ENCODE assay signal across 22 cellular contexts in genomic region chr11:65584102-65584501, GRCh38. TPM values are rescaled to one million over a fixed set of nuclear protein-coding genes. Genes with fewer than 3 reads are reported as not detected.
DNase-seq lines count a peak whose midpoint lies in the region; ATAC-seq and TF ChIP-seq lines count a peak whose summit lies in the region.
"Had no signal": no experiment of that assay in that cellular context is flagged by ENCODE, and none has a peak within 500 bp of the region (broad histone marks: within the 10 kb centered on the region; RNA-seq: fewer than 3 reads in every experiment).

No MANE protein-coding gene starts in this region.

- H3K79me2 ChIP-seq in OCI-LY7 (ENCODE audit: insufficient read depth, low read depth, low read length): no peaks in the 10 kb centered on the region

- H3K4me3 Mint-ChIP-seq in activated naive CD8-positive, alpha-beta T cell treated with anti-CD3 and anti-CD28 coated beads, Interleukin-2, amount 10 ng/mL, durations not matched to agents 7 days and 5 days: no peak overlapping the region
- H3K4me3 Mint-ChIP-seq in activated naive CD8-positive, alpha-beta T cell treated with anti-CD3 and anti-CD28 coated beads, Interleukin-2, amount 50 U/mL, for 24 hours: no peak overlapping the region
- peak overlapping the region in 4 of 5 experiments; percentile 32 to 71 (median 54) for H3K4me3 Mint-ChIP-seq in brain
- H3K4me3 Mint-ChIP-seq in type B pancreatic cell: peak overlapping the region; percentile 45
- H3K4me3 Mint-ChIP-seq: activated naive CD8-positive, alpha-beta T cell; CD4-positive, alpha-beta memory T cell had no signal

- no peaks in the 10 kb centered on the region for H3K9me3 Mint-ChIP-seq in activated naive CD8-positive, alpha-beta T cell treated with anti-CD3 and anti-CD28 coated beads, Interleukin-2, amount 10 ng/mL, durations not matched to agents 7 days and 5 days
- no peaks in the 10 kb centered on the region for H3K9me3 Mint-ChIP-seq in activated naive CD8-positive, alpha-beta T cell treated with anti-CD3 and anti-CD28 coated beads, Interleukin-2, amount 50 U/mL, for 24 hours
- H3K9me3 Mint-ChIP-seq in brain (peaks cover 0 to 2% (median 0%) of the 10 kb centered on the region in 5 experiments), type B pancreatic cell (no peaks in the 10 kb centered on the region)
- H3K9me3 Mint-ChIP-seq: CD4-positive, alpha-beta memory T cell had no signal

- no peak for DNase-seq in activated naive CD8-positive, alpha-beta T cell treated with anti-CD3 and anti-CD28 coated beads, Interleukin-2, amount 10 ng/mL, durations not matched to agents 7 days and 5 days
- DNase-seq in activated naive CD8-positive, alpha-beta T cell treated with anti-CD3 and anti-CD28 coated beads, Interleukin-2, amount 50 U/mL, for 24 hours: no peak
- DNase-seq in neuronal stem cell (ENCODE audit: low spot score) (no peak), type B pancreatic cell (ENCODE audit: extremely low spot score, unreplicated experiment) (no peak), OCI-LY7 (ENCODE audit: low spot score) (no peak), NCI-H748 treated with DMSO at 0.1 percent for 48 hours (lab: John Stamatoyannopoulos, UW) (no peak)
- DNase-seq: activated CD4-positive, alpha-beta T cell treated with anti-CD3 and anti-CD28 coated beads, Interleukin-2, amount 50 U/mL, for 48 hours; CD4-positive, alpha-beta memory T cell; DMS79 treated with DMSO at 0.1 percent for 48 hours; GOT3; left ventricle myocardium inferior; NCI-H187 treated with DMSO at 0.1 percent for 48 hours; PC-9; stimulated activated CD8-positive, alpha-beta memory T cell treated with anti-CD3 and anti-CD28 coated beads, Interleukin-4, amount 100 ng/mL, for 48 hours had no signal

- H3K79me1 ChIP-seq in neuronal stem cell (ENCODE audit: low read depth, low read length): no peaks in the 10 kb centered on the region

- no TSS peak for BruUV-seq in OCI-LY7 (replicated peaks; lab: Mats Ljungman, UMichigan)

- H3K18ac ChIP-seq in neuronal stem cell (ENCODE audit: low read length): peak overlapping the region; percentile 81

- peak overlapping the region; percentile 60 for H2BK12ac ChIP-seq in neuronal stem cell (ENCODE audit: low read length)

- peak overlapping the region; percentile 65 for H2BK15ac ChIP-seq in neuronal stem cell (ENCODE audit: low read length)

- H2BK5ac ChIP-seq in neuronal stem cell (ENCODE audit: low read length): peak overlapping the region; percentile 2

- H4K20me1 ChIP-seq in OCI-LY7 (ENCODE audit: insufficient read depth, low read length): no peaks in the 10 kb centered on the region

- H3K14ac ChIP-seq in neuronal stem cell (ENCODE audit: low read length): no peak overlapping the region

- peak overlapping the region; percentile 89 for H3K9ac ChIP-seq in neuronal stem cell (ENCODE audit: low read depth, low read length, poor library complexity)

- H3K4me3 ChIP-seq in neuronal stem cell (ENCODE audit: low read length in 2 of 2) (peak overlapping the region in 1 of 2 donors; percentile 31), OCI-LY7 (ENCODE audit: low read depth, low read length, poor library complexity, severe bottlenecking) (no peak overlapping the region)
- H3K4me3 ChIP-seq: breast epithelium, coronary artery, left ventricle myocardium inferior, PC-9, right atrium auricular region had no signal

- H3K9me2 ChIP-seq in OCI-LY7 (ENCODE audit: insufficient read depth, low read length): no peaks in the 10 kb centered on the region

- no peaks in the 10 kb centered on the region for H3K9me3 ChIP-seq in neuronal stem cell (replicated peaks in 1 of 2; ENCODE audit: control insufficient read depth in 2 of 2, insufficient read depth in 1 of 2, low read depth in 1 of 2, low read length in 2 of 2)
- no peaks in the 10 kb centered on the region for H3K9me3 ChIP-seq in OCI-LY7 (ENCODE audit: low read length)
- H3K9me3 ChIP-seq: breast epithelium, left ventricle myocardium inferior, right atrium auricular region, testis had no signal

- no peak overlapping the region for H3K4ac ChIP-seq in neuronal stem cell (ENCODE audit: low read length)

- no peak for TF ChIP-seq CTCF in brain (conservative IDR thresholded peaks at IDR 0.05)
- TF ChIP-seq CTCF in type B pancreatic cell (conservative IDR thresholded peaks at IDR 0.05): no peak
- TF ChIP-seq CTCF in OCI-LY7 (conservative IDR thresholded peaks at IDR 0.05; ENCODE audit: low read length): no peak

- H3K4me2 ChIP-seq in neuronal stem cell (ENCODE audit: insufficient read depth, low read length, poor library complexity, severe bottlenecking): no peak overlapping the region
- no peak overlapping the region for H3K4me2 ChIP-seq in OCI-LY7 (ENCODE audit: low read length)
- H3K4me2 ChIP-seq: PC-9 had no signal

- ATAC-seq in activated naive CD8-positive, alpha-beta T cell treated with anti-CD3 and anti-CD28 coated beads, Interleukin-2, amount 10 ng/mL, durations not matched to agents 7 days and 5 days (ENCODE audit: low read depth): no peak
- ATAC-seq in activated naive CD8-positive, alpha-beta T cell treated with anti-CD3 and anti-CD28 coated beads, Interleukin-2, amount 50 U/mL, for 24 hours: no peak
- no peak for ATAC-seq in GM19467 (IDR thresholded peaks at IDR 0.05; ENCODE audit: unreplicated experiment)

- intact Hi-C loops in OCI-LY7 (cut with micrococcal nuclease; ENCODE audit: unreplicated experiment): no loop called here

- H3K27me3 Mint-ChIP-seq in activated naive CD8-positive, alpha-beta T cell treated with anti-CD3 and anti-CD28 coated beads, Interleukin-2, amount 10 ng/mL, durations not matched to agents 7 days and 5 days: no peaks in the 10 kb centered on the region
- H3K27me3 Mint-ChIP-seq in activated naive CD8-positive, alpha-beta T cell treated with anti-CD3 and anti-CD28 coated beads, Interleukin-2, amount 50 U/mL, for 24 hours: no peaks in the 10 kb centered on the region
- peaks cover 15% of the 10 kb centered on the region for H3K27me3 Mint-ChIP-seq in brain
- peaks cover 25% of the 10 kb centered on the region for H3K27me3 Mint-ChIP-seq in type B pancreatic cell
- H3K27me3 Mint-ChIP-seq: activated naive CD8-positive, alpha-beta T cell; CD4-positive, alpha-beta memory T cell had no signal

- H2AK5ac ChIP-seq in neuronal stem cell (ENCODE audit: low read depth, low read length): peak overlapping the region; percentile 16

- H3K27ac Mint-ChIP-seq in activated naive CD8-positive, alpha-beta T cell treated with anti-CD3 and anti-CD28 coated beads, Interleukin-2, amount 10 ng/mL, durations not matched to agents 7 days and 5 days: peak overlapping the region; percentile 51
- H3K27ac Mint-ChIP-seq in activated naive CD8-positive, alpha-beta T cell treated with anti-CD3 and anti-CD28 coated beads, Interleukin-2, amount 50 U/mL, for 24 hours: no peak overlapping the region
- H3K27ac Mint-ChIP-seq in brain (no peak overlapping the region), type B pancreatic cell (no peak overlapping the region)
- H3K27ac Mint-ChIP-seq: activated naive CD8-positive, alpha-beta T cell had no signal

- H4K91ac ChIP-seq in neuronal stem cell (ENCODE audit: low read depth, low read length, poor library complexity): no peak overlapping the region

- H4K8ac ChIP-seq in neuronal stem cell (ENCODE audit: low read depth, low read length): no peak overlapping the region

- H2AFZ ChIP-seq in neuronal stem cell (ENCODE audit: low read length): no peak overlapping the region
- H2AFZ ChIP-seq in OCI-LY7 (ENCODE audit: low read length): no peak overlapping the region
- H2AFZ ChIP-seq: PC-9 had no signal

- H3K27me3 ChIP-seq in neuronal stem cell (ENCODE audit: control insufficient read depth in 3 of 3, insufficient read depth in 3 of 3, low read depth in 1 of 3, low read length in 3 of 3): peaks cover 0 to 27% (median 0%) of the 10 kb centered on the region in 3 experiments
- H3K27me3 ChIP-seq: breast epithelium, right atrium auricular region, testis had no signal

- no peak overlapping the region for H3K27ac ChIP-seq in neuronal stem cell (replicated peaks; ENCODE audit: low read length)
- H3K27ac ChIP-seq in OCI-LY7 (ENCODE audit: low read depth, low read length, poor library complexity, severe bottlenecking): no peak overlapping the region
- H3K27ac ChIP-seq: breast epithelium, left ventricle myocardium inferior, PC-9, right atrium auricular region, testis, VCaP had no signal

- H2BK120ac ChIP-seq in neuronal stem cell (ENCODE audit: low read depth, low read length): no peak overlapping the region

- peaks cover 34% of the 10 kb centered on the region for H3K4me1 Mint-ChIP-seq in activated naive CD8-positive, alpha-beta T cell treated with anti-CD3 and anti-CD28 coated beads, Interleukin-2, amount 10 ng/mL, durations not matched to agents 7 days and 5 days
- peaks cover 33% of the 10 kb centered on the region for H3K4me1 Mint-ChIP-seq in activated naive CD8-positive, alpha-beta T cell treated with anti-CD3 and anti-CD28 coated beads, Interleukin-2, amount 50 U/mL, for 24 hours
- peaks cover 30% of the 10 kb centered on the region for H3K4me1 Mint-ChIP-seq in brain
- peaks cover 13% of the 10 kb centered on the region for H3K4me1 Mint-ChIP-seq in type B pancreatic cell (ENCODE audit: unreplicated experiment)

- H3K23ac ChIP-seq in neuronal stem cell (ENCODE audit: low read depth, low read length, poor library complexity): peak overlapping the region; percentile 12

- peaks cover 15% of the 10 kb centered on the region for H3K36me3 Mint-ChIP-seq in activated naive CD8-positive, alpha-beta T cell treated with anti-CD3 and anti-CD28 coated beads, Interleukin-2, amount 10 ng/mL, durations not matched to agents 7 days and 5 days
- peaks cover 29% of the 10 kb centered on the region for H3K36me3 Mint-ChIP-seq in activated naive CD8-positive, alpha-beta T cell treated with anti-CD3 and anti-CD28 coated beads, Interleukin-2, amount 50 U/mL, for 24 hours (ENCODE audit: low read depth)
- H3K36me3 Mint-ChIP-seq in brain (peaks cover 10% of the 10 kb centered on the region), type B pancreatic cell (no peaks in the 10 kb centered on the region)
- H3K36me3 Mint-ChIP-seq: activated naive CD8-positive, alpha-beta T cell had no signal

- peaks cover 21 to 41% of the 10 kb centered on the region in 2 donors for H3K4me1 ChIP-seq in neuronal stem cell (ENCODE audit: control insufficient read depth in 2 of 2, insufficient read depth in 1 of 2, low read depth in 1 of 2, low read length in 2 of 2)
- H3K4me1 ChIP-seq in OCI-LY7 (ENCODE audit: insufficient read depth, low read length, poor library complexity, severe bottlenecking): peaks cover 27% of the 10 kb centered on the region
- H3K4me1 ChIP-seq: breast epithelium had no signal

- H3K36me3 ChIP-seq in neuronal stem cell (replicated peaks in 1 of 2; ENCODE audit: control insufficient read depth in 2 of 2, insufficient read depth in 2 of 2, low read length in 2 of 2): no peaks in the 10 kb centered on the region
- H3K36me3 ChIP-seq in OCI-LY7 (ENCODE audit: insufficient read depth, low read length): peaks cover 35% of the 10 kb centered on the region
- H3K36me3 ChIP-seq: breast epithelium had no signal

- CTCF ChIA-PET in OCI-LY7 (lab: Charles Lee; ENCODE audit: unreplicated experiment): no interaction called here

- POLR2A ChIA-PET in activated naive CD8-positive, alpha-beta T cell treated with anti-CD3 and anti-CD28 coated beads, Interleukin-2, amount 10 ng/mL, durations not matched to agents 7 days and 5 days (lab: Charles Lee): interaction anchor here (0.8 kb wide), 1 partner anchor 8 kb away, joined by 4 read pairs; the partner anchor contains the start of gene EHBP1L1
- POLR2A ChIA-PET in OCI-LY7 (lab: Charles Lee): interaction anchor here (0.8 kb wide), 1 partner anchor 14 kb away, joined by 3 read pairs; the partner anchor contains the start of gene ZNRD2

- WGBS in neuronal stem cell (ENCODE audit: extremely low coverage in 2 of 2, insufficient read length in 2 of 2, insufficient replicate concordance in 1 of 2), 2 donors: no CpG with 5 or more reads among the region's 8 CpGs

RNA-seq across cellular contexts. Expression of gene EHBP1L1, which starts 8.2 kb away (rescaled TPM):
- total RNA-seq in activated naive CD8-positive, alpha-beta T cell treated with anti-CD3 and anti-CD28 coated beads, Interleukin-2, amount 10 ng/mL, durations not matched to agents 7 days and 5 days: 100 to 1,000 TPM; 118 to 120 TPM
- polyA plus RNA-seq in brain (ENCODE audit: insufficient read depth, low read depth, low replicate concordance): 8.2 TPM
- 7.3 TPM for polyA plus RNA-seq in neuronal stem cell (2013, experiment 1 of 2)
- 6.4 TPM for polyA plus RNA-seq in neuronal stem cell (2013, experiment 2 of 2)
- total RNA-seq in type B pancreatic cell (ENCODE audit: low replicate concordance): 10.9 and 14.7 TPM in 2 replicates
- 59.6 and 59.7 TPM in 2 replicates for total RNA-seq in OCI-LY7 (2014; rRNA removed; shearing (Covaris generic))
- total RNA-seq in OCI-LY7 (2022): 71.6 and 80.3 TPM in 2 replicates

RNA-seq across cellular contexts. Expression of gene KCNK7, which starts 11.5 kb away (rescaled TPM):
- total RNA-seq in activated naive CD8-positive, alpha-beta T cell treated with anti-CD3 and anti-CD28 coated beads, Interleukin-2, amount 10 ng/mL, durations not matched to agents 7 days and 5 days: 1 to 10 TPM in 1 of 2 experiments, under 1 TPM in 1; 0.96 to 1.0 TPM
- polyA plus RNA-seq in brain (ENCODE audit: insufficient read depth, low read depth, low replicate concordance): 0.68 TPM
- 0.06 TPM for polyA plus RNA-seq in neuronal stem cell (2013, experiment 1 of 2)
- polyA plus RNA-seq in neuronal stem cell (2013, experiment 2 of 2): 0.08 TPM
- total RNA-seq in type B pancreatic cell (ENCODE audit: low replicate concordance) (0.36 and 1.1 TPM in 2 replicates), OCI-LY7 (2022) (0.68 and 1.6 TPM in 2 replicates)
- total RNA-seq in OCI-LY7 (2014; rRNA removed; shearing (Covaris generic)): 1.4 TPM in 1 of 2 replicates, not detected in the other
- total RNA-seq: PC-9 had no signal

RNA-seq across cellular contexts. Expression of gene FAM89B, which starts 11.8 kb away (rescaled TPM):
- total RNA-seq in activated naive CD8-positive, alpha-beta T cell treated with anti-CD3 and anti-CD28 coated beads, Interleukin-2, amount 10 ng/mL, durations not matched to agents 7 days and 5 days: 10 to 100 TPM; 40.9 to 44.1 TPM
- 116 TPM for polyA plus RNA-seq in brain (ENCODE audit: insufficient read depth, low read depth, low replicate concordance)
- 50.9 TPM for polyA plus RNA-seq in neuronal stem cell (2013, experiment 1 of 2)
- polyA plus RNA-seq in neuronal stem cell (2013, experiment 2 of 2): 50.0 TPM
- 55.7 and 56.1 TPM in 2 replicates for total RNA-seq in type B pancreatic cell (ENCODE audit: low replicate concordance)
- 16.1 and 26.4 TPM in 2 replicates for total RNA-seq in OCI-LY7 (2014; rRNA removed; shearing (Covaris generic))
- 17.9 and 25.3 TPM in 2 replicates for total RNA-seq in OCI-LY7 (2022)

RNA-seq across cellular contexts. Expression of gene ZNRD2, which starts 13.8 kb away (rescaled TPM):
- total RNA-seq in activated naive CD8-positive, alpha-beta T cell treated with anti-CD3 and anti-CD28 coated beads, Interleukin-2, amount 10 ng/mL, durations not matched to agents 7 days and 5 days: 10 to 100 TPM; 27.2 to 30.0 TPM
- 108 TPM for polyA plus RNA-seq in brain (ENCODE audit: insufficient read depth, low read depth, low replicate concordance)
- polyA plus RNA-seq in neuronal stem cell (2013, experiment 1 of 2): 53.3 TPM
- polyA plus RNA-seq in neuronal stem cell (2013, experiment 2 of 2): 50.3 TPM
- total RNA-seq in type B pancreatic cell (ENCODE audit: low replicate concordance) (32.2 and 33.9 TPM in 2 replicates), OCI-LY7 (2022) (35.9 and 43.4 TPM in 2 replicates)
- total RNA-seq in OCI-LY7 (2014; rRNA removed; shearing (Covaris generic)): 37.7 and 60.4 TPM in 2 replicates

RNA-seq across cellular contexts. Expression of gene LTBP3, which starts 25.9 kb away (rescaled TPM):
- 100 to 1,000 TPM; 116 to 119 TPM for total RNA-seq in activated naive CD8-positive, alpha-beta T cell treated with anti-CD3 and anti-CD28 coated beads, Interleukin-2, amount 10 ng/mL, durations not matched to agents 7 days and 5 days
- polyA plus RNA-seq in brain (ENCODE audit: insufficient read depth, low read depth, low replicate concordance): 48.9 TPM
- polyA plus RNA-seq in neuronal stem cell (2013, experiment 1 of 2): 8.7 TPM
- 8.6 TPM for polyA plus RNA-seq in neuronal stem cell (2013, experiment 2 of 2)
- total RNA-seq in type B pancreatic cell (ENCODE audit: low replicate concordance): 71.8 and 74.1 TPM in 2 replicates
- total RNA-seq in OCI-LY7 (2014; rRNA removed; shearing (Covaris generic)): 11.2 and 17.4 TPM in 2 replicates
- 10.0 and 13.8 TPM in 2 replicates for total RNA-seq in OCI-LY7 (2022)

Comparison
In these comparisons a context has a peak if more than half of its experiments do, and no peak if none do; other contexts are left out.
1. H3K4me3 Mint-ChIP-seq: peak in brain (4 of 5) and type B pancreatic cell (single experiment); none in activated naive CD8-positive, alpha-beta T cell treated with anti-CD3 and anti-CD28 coated beads, Interleukin-2, amount 10 ng/mL, durations not matched to agents 7 days and 5 days (single experiment) and activated naive CD8-positive, alpha-beta T cell treated with anti-CD3 and anti-CD28 coated beads, Interleukin-2, amount 50 U/mL, for 24 hours (single experiment).